Comparison of ENCODE assay signal across 23 cellular contexts in genomic region chr6:75621846-75622245, GRCh38. TPM values are rescaled to one million over a fixed set of nuclear protein-coding genes. Genes with fewer than 3 reads are reported as not detected.
DNase-seq lines count a peak whose midpoint lies in the region; TF ChIP-seq lines count a peak whose summit lies in the region.
"Had no signal": no experiment of that assay in that cellular context is flagged by ENCODE, and none has a peak within 500 bp of the region (broad histone marks: within the 10 kb centered on the region; RNA-seq: fewer than 3 reads in every experiment).

No MANE protein-coding gene starts in this region.

- TF ChIP-seq EP300 in esophagus muscularis mucosa (IDR thresholded peaks at IDR 0.05) = no peak

- TSS peak; percentile 8 for BruUV-seq in A673 (replicated peaks; lab: Mats Ljungman, UMichigan)

- H3K79me1 ChIP-seq in mesenchymal stem cell (replicated peaks; ENCODE audit: low read length, poor library complexity, severe bottlenecking) = no peaks in the 10 kb centered on the region

- H3K9me3 ChIP-seq in A673 (ENCODE audit: low read depth, low read length, poor library complexity, severe bottlenecking) (peaks cover 4% of the 10 kb centered on the region), SK-N-MC (ENCODE audit: low read depth, low read length) (peaks cover 4% of the 10 kb centered on the region; the same call in 1 of the 2 replicates), esophagus muscularis mucosa (no peaks in the 10 kb centered on the region), left ventricle myocardium inferior (replicated peaks) (peaks cover 11% of the 10 kb centered on the region), mesenchymal stem cell (ENCODE audit: control insufficient read depth, low read length) (no peaks in the 10 kb centered on the region)
- H3K9me3 ChIP-seq: suprapubic skin had no signal

- H3K27ac ChIP-seq in A673 (ENCODE audit: low read depth, low read length, poor library complexity, severe bottlenecking) = no peak overlapping the region
- H3K27ac ChIP-seq in SK-N-MC = peak overlapping the region; percentile 85
- peak overlapping the region in 3 of 4 donors; percentile 3 to 12 (median 6) for H3K27ac ChIP-seq in esophagus muscularis mucosa (replicated peaks in 1 of 4)
- H3K27ac ChIP-seq in left ventricle myocardium inferior (replicated peaks) = no peak overlapping the region
- H3K27ac ChIP-seq in mesenchymal stem cell (ENCODE audit: low read length, poor library complexity, severe bottlenecking) = no peak overlapping the region
- H3K27ac ChIP-seq: SJCRH30, suprapubic skin had no signal

- H2BK5ac ChIP-seq in mesenchymal stem cell (ENCODE audit: low read depth, low read length, poor library complexity, severe bottlenecking) = no peak overlapping the region

- H3K27me3 ChIP-seq in A673 (replicated peaks; ENCODE audit: insufficient read depth, low read depth, low read length, poor library complexity) (no peaks in the 10 kb centered on the region), esophagus muscularis mucosa (no peaks in the 10 kb centered on the region), left ventricle myocardium inferior (ENCODE audit: low read depth) (no peaks in the 10 kb centered on the region), mesenchymal stem cell (ENCODE audit: control insufficient read depth in 1 of 2, insufficient read depth in 1 of 2, low read length in 2 of 2) (no peaks in the 10 kb centered on the region)
- H3K27me3 ChIP-seq: SJCRH30, suprapubic skin had no signal

- H3K4me1 ChIP-seq in A673 (ENCODE audit: insufficient read depth, low read length, poor library complexity, severe bottlenecking) = peaks cover 23% of the 10 kb centered on the region
- H3K4me1 ChIP-seq in esophagus muscularis mucosa = peaks cover 26 to 74% (median 54%) of the 10 kb centered on the region in 4 donors
- peaks cover 67% of the 10 kb centered on the region for H3K4me1 ChIP-seq in left ventricle myocardium inferior
- no peaks in the 10 kb centered on the region for H3K4me1 ChIP-seq in mesenchymal stem cell (ENCODE audit: control insufficient read depth, insufficient read depth, low read depth, low read length)
- H3K4me1 ChIP-seq: SJCRH30 had no signal

- DNase-seq in A673 (ENCODE audit: low spot score) = no peak
- DNase-seq in CMK (ENCODE audit: low read depth) = peak; percentile 49
- DNase-seq in SK-N-MC (ENCODE audit: low read depth, low spot score) = no peak
- DNase-seq in esophagus muscularis mucosa (ENCODE audit: extremely low spot score) = no peak
- no peak for DNase-seq in left ventricle myocardium inferior
- no peak for DNase-seq in GM10266 (ENCODE audit: extremely low spot score)
- DNase-seq in mesenchymal stem cell = no peak
- DNase-seq in NK-92 (lab: John Stamatoyannopoulos, UW; ENCODE audit: unreplicated experiment) = no peak
- DNase-seq: activated gamma-delta T cell treated with Interleukin-2 at 50 U/mL for 16 hours; anterior cingulate cortex; caudate nucleus; dermis blood vessel endothelial cell; DMS153; head of caudate nucleus; Karpas-422; left colon; midbrain; NCI-H1092 treated with DMSO at 0.1 percent for 48 hours; NCI-H2029; NCI-H446; NK-92 treated with Interleukin-12 subunit alpha and Interleukin-12 subunit beta, amount 100 ng/mL, for 24 hours; SJCRH30 had no signal

- TF ChIP-seq CTCF in A673 (conservative IDR thresholded peaks at IDR 0.05; ENCODE audit: low read depth, low read length) = no peak
- TF ChIP-seq CTCF in esophagus muscularis mucosa (IDR thresholded peaks at IDR 0.05) = no peak
- TF ChIP-seq CTCF in left ventricle myocardium inferior (IDR thresholded peaks at IDR 0.05; ENCODE audit: borderline replicate concordance) = no peak
- TF ChIP-seq CTCF in GM10266 (IDR thresholded peaks at IDR 0.05; ENCODE audit: control insufficient read depth, insufficient read depth, low read depth, missing control alignments) = no peak

- no peak overlapping the region for H3K9ac ChIP-seq in SK-N-MC (ENCODE audit: insufficient read length)
- H3K9ac ChIP-seq in mesenchymal stem cell (ENCODE audit: low read length) = no peak overlapping the region

- TF ChIP-seq POLR2A in esophagus muscularis mucosa (IDR thresholded peaks at IDR 0.05; ENCODE audit: low read depth) = no peak

- no peak overlapping the region for H3K14ac ChIP-seq in mesenchymal stem cell (ENCODE audit: low read length in 2 of 2)

- H3K4ac ChIP-seq in mesenchymal stem cell (ENCODE audit: low read depth in 1 of 2, low read length in 2 of 2) = no peak overlapping the region

- H4K8ac ChIP-seq in mesenchymal stem cell (ENCODE audit: low read length) = no peak overlapping the region

- CTCF ChIA-PET in A673 (lab: Charles Lee) = no interaction called here

- no peak overlapping the region for H4K91ac ChIP-seq in mesenchymal stem cell (ENCODE audit: low read length)

- H3K18ac ChIP-seq in mesenchymal stem cell (ENCODE audit: low read depth in 1 of 2, low read length in 2 of 2) = no peak overlapping the region

- no peak overlapping the region for H2AK5ac ChIP-seq in mesenchymal stem cell (ENCODE audit: low read length, severe bottlenecking)

- H3K36me3 ChIP-seq in A673 (ENCODE audit: insufficient read depth, low read length, poor library complexity, severe bottlenecking) = peaks cover 21% of the 10 kb centered on the region
- H3K36me3 ChIP-seq in SK-N-MC (ENCODE audit: insufficient read depth, low read length) = peaks cover 59% of the 10 kb centered on the region
- H3K36me3 ChIP-seq in esophagus muscularis mucosa = peaks cover 0 to 8% (median 4%) of the 10 kb centered on the region in 4 donors
- H3K36me3 ChIP-seq in left ventricle myocardium inferior = peaks cover 22% of the 10 kb centered on the region
- peaks cover 5 to 43% of the 10 kb centered on the region in 2 experiments for H3K36me3 ChIP-seq in mesenchymal stem cell (ENCODE audit: control insufficient read depth in 1 of 2, insufficient read depth in 2 of 2, low read depth in 1 of 2, low read length in 2 of 2)

- H2BK15ac ChIP-seq in mesenchymal stem cell (ENCODE audit: low read depth, poor library complexity, severe bottlenecking) = no peak overlapping the region

- H2BK120ac ChIP-seq in mesenchymal stem cell (ENCODE audit: low read depth, low read length) = no peak overlapping the region

- H2AFZ ChIP-seq in mesenchymal stem cell (ENCODE audit: low read depth, low read length) = no peak overlapping the region

- H3K4me2 ChIP-seq in mesenchymal stem cell (ENCODE audit: low read length, poor library complexity, severe bottlenecking) = no peak overlapping the region

- no peak overlapping the region for H3K23ac ChIP-seq in mesenchymal stem cell (ENCODE audit: low read length in 2 of 2)

- H3K4me3 ChIP-seq in A673 (ENCODE audit: low read depth, low read length, poor library complexity, severe bottlenecking) (no peak overlapping the region), SK-N-MC (no peak overlapping the region; the same call in 1 of the 2 replicates), esophagus muscularis mucosa (no peak overlapping the region), left ventricle myocardium inferior (no peak overlapping the region), mesenchymal stem cell (ENCODE audit: insufficient read depth in 1 of 2, low read depth in 1 of 2, low read length in 2 of 2) (no peak overlapping the region)
- H3K4me3 ChIP-seq: SJCRH30, suprapubic skin had no signal

- intact Hi-C loops in A673 (cut with micrococcal nuclease; ENCODE audit: unreplicated experiment) (no loop called here), esophagus muscularis mucosa (cut with DNase I) (no loop called here), left ventricle myocardium inferior (cut with micrococcal nuclease) (no loop called here)

- POLR2A ChIA-PET in A673 (lab: Charles Lee; ENCODE audit: low non-redundant PET) = no interaction called here

- no peak overlapping the region for H2BK12ac ChIP-seq in mesenchymal stem cell (ENCODE audit: low read length in 2 of 2)

RNA-seq across cellular contexts. Expression of gene SENP6, which starts 20.2 kb away (rescaled TPM):
- total RNA-seq in A673 (2021) = 92.7 and 103 TPM in 2 replicates
- total RNA-seq in esophagus muscularis mucosa = 100 to 1,000 TPM in 3 of 4 donors, 10 to 100 TPM in 1; 91.8 to 145 (median 107) TPM
- total RNA-seq in left ventricle myocardium inferior = 54.2 TPM
- polyA plus RNA-seq in mesenchymal stem cell (2013, experiment 1 of 2) = 51.6 TPM
- polyA plus RNA-seq in mesenchymal stem cell (2013, experiment 2 of 2) = 50.6 TPM

Comparison
In these comparisons a context has a peak if more than half of its experiments do, and no peak if none do; other contexts are left out.
1. H3K27ac ChIP-seq: peak in SK-N-MC (single experiment) and esophagus muscularis mucosa (3 of 4); none in A673 (single experiment), left ventricle myocardium inferior (single experiment) and mesenchymal stem cell (single experiment).